In genomic region chr3:75623656-75624055, GRCh38 we compare ENCODE assay signal across 14 cellular contexts. TPM values are rescaled to one million over a fixed set of nuclear protein-coding genes. Genes with fewer than 3 reads are reported as not detected.
"Had no signal": no experiment of that assay in that cellular context is flagged by ENCODE, and none has a peak within 500 bp of the region (broad histone marks: within the 10 kb centered on the region; RNA-seq: fewer than 3 reads in every experiment).

No MANE protein-coding gene starts in this region.

RNA-seq across cellular contexts. Expression of gene FRG2C, which starts 40.5 kb away (rescaled TPM):
- total RNA-seq: stomach, subcutaneous adipose tissue, suprapubic skin, temporal lobe, thoracic aorta, thyroid gland, tibial nerve, transverse colon, upper lobe of left lung, upper lobe of right lung, ureter, urinary bladder, uterus, vagina had no signal
- polyA plus RNA-seq: stomach, urinary bladder had no signal
